7 cellular contexts compared by ENCODE assay signal in the genomic region with DNA sequence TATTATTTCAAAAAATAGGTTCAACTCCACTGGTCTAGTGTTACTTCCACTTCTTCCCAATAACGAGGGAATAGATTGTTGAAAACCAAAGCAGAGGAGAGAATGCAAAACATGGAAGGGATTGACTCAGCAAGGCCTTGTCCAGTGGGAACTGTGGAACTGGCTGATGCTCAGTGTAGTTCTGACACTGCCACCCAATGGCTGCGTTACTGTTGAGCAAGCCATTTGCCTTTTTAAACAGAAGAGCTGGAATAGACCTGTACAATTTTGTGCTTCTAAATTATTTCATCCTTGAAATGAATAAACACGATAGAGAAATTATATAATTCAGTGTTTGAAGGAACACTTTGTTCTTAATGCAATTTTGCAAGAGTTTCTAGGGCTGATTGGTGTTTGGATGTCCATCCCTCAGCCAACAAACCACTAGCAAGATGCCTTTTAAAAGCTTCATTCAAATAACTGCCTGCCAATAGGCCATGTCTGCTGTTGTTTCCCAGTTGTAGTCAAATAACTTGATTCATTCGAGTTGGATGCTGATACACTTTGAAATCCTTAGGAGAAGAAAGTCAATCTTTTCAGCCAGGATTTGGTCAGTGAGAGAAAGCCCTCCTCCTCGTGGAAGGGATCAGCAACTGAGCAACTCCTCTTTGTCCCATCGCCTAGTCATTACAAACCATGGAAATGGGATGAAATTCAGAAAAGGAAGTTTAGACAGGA. TPM values are rescaled to one million over a fixed set of nuclear protein-coding genes. Genes with fewer than 3 reads are reported as not detected.
DNase-seq lines count a peak whose midpoint lies in the region; ATAC-seq and TF ChIP-seq lines count a peak whose summit lies in the region.

No MANE protein-coding gene starts in this region.

- no peaks in the 10 kb centered on the region for H3K4me1 ChIP-seq in Loucy (ENCODE audit: insufficient read depth, low read length, poor library complexity, severe bottlenecking)
- no peaks in the 10 kb centered on the region for H3K4me1 ChIP-seq in liver (ENCODE audit: control insufficient read depth in 4 of 4, insufficient read depth in 4 of 4, low read length in 3 of 4)
- H3K4me1 ChIP-seq in tibial nerve = peaks cover 0 to 44% (median 13%) of the 10 kb centered on the region in 4 donors

- H3K36me3 ChIP-seq in Loucy (ENCODE audit: insufficient read depth, low read length) (no peaks in the 10 kb centered on the region), liver (ENCODE audit: control insufficient read depth in 4 of 4, insufficient read depth in 3 of 4, low read depth in 1 of 4, low read length in 3 of 4) (no peaks in the 10 kb centered on the region), tibial nerve (no peaks in the 10 kb centered on the region)

- no peak overlapping the region for H3K4me3 Mint-ChIP-seq in activated T-helper 17 cell treated with anti-CD3 and anti-CD28 coated beads, Interleukin-2, amount 50 U/mL, for 72 hours

- H3K27me3 ChIP-seq in Loucy (ENCODE audit: insufficient read depth, low read length, poor library complexity, severe bottlenecking) = no peaks in the 10 kb centered on the region
- no peaks in the 10 kb centered on the region for H3K27me3 ChIP-seq in liver (ENCODE audit: control insufficient read depth in 4 of 4, insufficient read depth in 4 of 4, low read length in 3 of 4)
- H3K27me3 ChIP-seq in tibial nerve = no peaks in the 10 kb centered on the region

- H3K9me3 Mint-ChIP-seq in activated T-helper 17 cell treated with anti-CD3 and anti-CD28 coated beads, Interleukin-2, amount 50 U/mL, for 72 hours = no peaks in the 10 kb centered on the region

- H3K4me3 ChIP-seq in Loucy (ENCODE audit: low read length, poor library complexity, severe bottlenecking) = no peak overlapping the region
- H3K4me3 ChIP-seq in cardiac fibroblast (replicated peaks in 1 of 2; ENCODE audit: low read depth in 2 of 2, low read length in 2 of 2) = no peak overlapping the region
- no peak overlapping the region for H3K4me3 ChIP-seq in liver (ENCODE audit: low read depth in 1 of 3, low read length in 3 of 3)
- H3K4me3 ChIP-seq in tibial nerve = no peak overlapping the region

- no peaks in the 10 kb centered on the region for H3K79me2 ChIP-seq in Loucy (ENCODE audit: insufficient read depth, low read length)

- TF ChIP-seq CTCF in Loucy (conservative IDR thresholded peaks at IDR 0.05; ENCODE audit: low read length) (peak; percentile 60), cardiac fibroblast (IDR thresholded peaks at IDR 0.05; ENCODE audit: low read depth, low read length) (peak; percentile 25), liver (IDR thresholded peaks at IDR 0.05; ENCODE audit: low read depth, low read length, missing input control) (peak; percentile 12), tibial nerve (IDR thresholded peaks at IDR 0.05) (peak in 3 of 5 experiments; percentile 9 to 36 (median 15))

- no peaks in the 10 kb centered on the region for H3F3A ChIP-seq in Loucy (ENCODE audit: low read depth)

- H3K27ac ChIP-seq in liver (ENCODE audit: low read depth in 1 of 2, low read length in 2 of 2) (peak overlapping the region; percentile 23 to 40), tibial nerve (peak overlapping the region; percentile 52 to 88 (median 75))

- no peak overlapping the region for H3K9ac ChIP-seq in Loucy (ENCODE audit: low read depth, low read length, poor library complexity, severe bottlenecking)
- H3K9ac ChIP-seq in liver (ENCODE audit: low read depth in 1 of 2, low read length in 2 of 2) = no peak overlapping the region

- H3K27me3 Mint-ChIP-seq in activated T-helper 17 cell treated with anti-CD3 and anti-CD28 coated beads, Interleukin-2, amount 50 U/mL, for 72 hours = peaks cover 3% of the 10 kb centered on the region

- no peaks in the 10 kb centered on the region for H3K36me3 Mint-ChIP-seq in activated T-helper 17 cell treated with anti-CD3 and anti-CD28 coated beads, Interleukin-2, amount 50 U/mL, for 72 hours (ENCODE audit: low read depth)

- TF ChIP-seq EP300 in tibial nerve (IDR thresholded peaks at IDR 0.05) = peak; percentile 17 to 74

- TF ChIP-seq RAD21 in liver (IDR thresholded peaks at IDR 0.05) = peak; percentile 44 to 54

- no peak overlapping the region for H2AFZ ChIP-seq in Loucy (ENCODE audit: low read length)

- H3K4me2 ChIP-seq in Loucy (ENCODE audit: low read depth, low read length, poor library complexity, severe bottlenecking) = no peak overlapping the region

- ATAC-seq in HG03139 (IDR thresholded peaks at IDR 0.05; ENCODE audit: unreplicated experiment) = no peak
- no peak for ATAC-seq in activated T-helper 17 cell treated with anti-CD3 and anti-CD28 coated beads, Interleukin-2, amount 50 U/mL, for 72 hours (replicated peaks)

- H4K20me1 ChIP-seq in Loucy (ENCODE audit: insufficient read depth, low read length, poor library complexity, severe bottlenecking) = no peaks in the 10 kb centered on the region

- 69% methylated on average over 6 of the region's 6 CpGs for WGBS in liver
- 24 to 30% methylated on average over 6 of the region's 6 CpGs for WGBS in tibial nerve, 2 donors

- H3K9me3 ChIP-seq in Loucy (ENCODE audit: insufficient read depth, low read depth, low read length) (no peaks in the 10 kb centered on the region), liver (ENCODE audit: control insufficient read depth in 4 of 4, low read length in 3 of 4) (no peaks in the 10 kb centered on the region), tibial nerve (no peaks in the 10 kb centered on the region)

- DNase-seq in cardiac fibroblast (ENCODE audit: low read depth in 2 of 2) (peak; percentile 72 to 74), tibial nerve (ENCODE audit: low spot score in 2 of 2) (peak; percentile 53 to 68), SKM-1 (lab: John Stamatoyannopoulos, UW; ENCODE audit: unreplicated experiment) (no peak)

- no peaks in the 10 kb centered on the region for H3K4me1 Mint-ChIP-seq in activated T-helper 17 cell treated with anti-CD3 and anti-CD28 coated beads, Interleukin-2, amount 50 U/mL, for 72 hours

- peak in 1 of 2 donors; percentile 4 for TF ChIP-seq POLR2A in tibial nerve (IDR thresholded peaks at IDR 0.05)

- H3K27ac Mint-ChIP-seq in activated T-helper 17 cell treated with anti-CD3 and anti-CD28 coated beads, Interleukin-2, amount 50 U/mL, for 72 hours = no peak overlapping the region

- H3K9me2 ChIP-seq in Loucy (replicated peaks; ENCODE audit: low read depth, low read length) = no peaks in the 10 kb centered on the region

TF ChIP-seq in liver, 16 proteins besides CTCF, POLR2A, EP300 and RAD21 (continues in another document):
- TF ChIP-seq FOXA2 (IDR thresholded peaks at IDR 0.05) = no peak
- TF ChIP-seq, protein P1, sequence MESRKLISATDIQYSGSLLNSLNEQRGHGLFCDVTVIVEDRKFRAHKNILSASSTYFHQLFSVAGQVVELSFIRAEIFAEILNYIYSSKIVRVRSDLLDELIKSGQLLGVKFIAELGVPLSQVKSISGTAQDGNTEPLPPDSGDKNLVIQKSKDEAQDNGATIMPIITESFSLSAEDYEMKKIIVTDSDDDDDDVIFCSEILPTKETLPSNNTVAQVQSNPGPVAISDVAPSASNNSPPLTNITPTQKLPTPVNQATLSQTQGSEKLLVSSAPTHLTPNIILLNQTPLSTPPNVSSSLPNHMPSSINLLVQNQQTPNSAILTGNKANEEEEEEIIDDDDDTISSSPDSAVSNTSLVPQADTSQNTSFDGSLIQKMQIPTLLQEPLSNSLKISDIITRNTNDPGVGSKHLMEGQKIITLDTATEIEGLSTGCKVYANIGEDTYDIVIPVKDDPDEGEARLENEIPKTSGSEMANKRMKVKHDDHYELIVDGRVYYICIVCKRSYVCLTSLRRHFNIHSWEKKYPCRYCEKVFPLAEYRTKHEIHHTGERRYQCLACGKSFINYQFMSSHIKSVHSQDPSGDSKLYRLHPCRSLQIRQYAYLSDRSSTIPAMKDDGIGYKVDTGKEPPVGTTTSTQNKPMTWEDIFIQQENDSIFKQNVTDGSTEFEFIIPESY (IDR thresholded peaks at IDR 0.05) = no peak
- TF ChIP-seq EGR1 (IDR thresholded peaks at IDR 0.05; ENCODE audit: low read depth in 2 of 2) = no peak
- TF ChIP-seq SP1 (IDR thresholded peaks at IDR 0.05) = no peak
- no peak for TF ChIP-seq YY1 (IDR thresholded peaks at IDR 0.05)
- no peak for TF ChIP-seq JUND (IDR thresholded peaks at IDR 0.05)
- TF ChIP-seq TAF1 (conservative IDR thresholded peaks at IDR 0.05) = no peak
- TF ChIP-seq FOXA1 (IDR thresholded peaks at IDR 0.05) = no peak
- TF ChIP-seq HNF4A (conservative IDR thresholded peaks at IDR 0.05) = no peak
- no peak for TF ChIP-seq HNF4G (IDR thresholded peaks at IDR 0.05)

RNA-seq across cellular contexts. Expression of a gene that starts 7.2 kb away (rescaled TPM):
- total RNA-seq in liver = 1 to 10 TPM in 1 of 2 donors, under 1 TPM in 1; 0.98 to 6.1 TPM
- polyA plus RNA-seq in liver = 10 to 100 TPM; 16.0 to 20.7 TPM
- total RNA-seq in tibial nerve = 100 to 1,000 TPM; 187 to 759 (median 492) TPM
- under 1 TPM in 1 of 2 donors, not detected in 1; 0.74 TPM for total RNA-seq in activated T-helper 17 cell treated with anti-CD3 and anti-CD28 coated beads, Interleukin-2, amount 50 U/mL, for 72 hours

RNA-seq across cellular contexts. Expression of a gene that starts 45.5 kb away (rescaled TPM):
- total RNA-seq in liver = 1 to 10 TPM in 1 of 2 donors, under 1 TPM in 1; 0.59 to 5.8 TPM
- under 1 TPM; 0.14 to 0.43 TPM for polyA plus RNA-seq in liver
- total RNA-seq in tibial nerve = not detected
- 1 to 10 TPM; 5.2 to 9.4 TPM for total RNA-seq in activated T-helper 17 cell treated with anti-CD3 and anti-CD28 coated beads, Interleukin-2, amount 50 U/mL, for 72 hours

RNA-seq across cellular contexts. Expression of a gene that starts 49.6 kb away (rescaled TPM):
- total RNA-seq in liver = 10 to 100 TPM; 28.3 to 40.7 TPM
- 10 to 100 TPM; 10.5 to 16.1 TPM for polyA plus RNA-seq in liver
- 1 to 10 TPM in 2 of 4 donors, under 1 TPM in 2; under 0.01 to 5.9 (median 1.4) TPM for total RNA-seq in tibial nerve
- total RNA-seq in activated T-helper 17 cell treated with anti-CD3 and anti-CD28 coated beads, Interleukin-2, amount 50 U/mL, for 72 hours = not detected

Comparison
In these comparisons a context has a peak if more than half of its experiments do, and no peak if none do; other contexts are left out.
1. RNA of a gene that starts 7.2 kb away (total RNA-seq): 187 to 759 TPM in tibial nerve; 0.98 to 6.1 TPM in liver and 0.74 TPM in activated T-helper 17 cell treated with anti-CD3 and anti-CD28 coated beads, Interleukin-2, amount 50 U/mL, for 72 hours; every median in the first group is over 10 times any median in the second.
2. RNA of a gene that starts 49.6 kb away (total RNA-seq): 28.3 to 40.7 TPM in liver; under 0.01 to 5.9 TPM in tibial nerve and not detected in activated T-helper 17 cell treated with anti-CD3 and anti-CD28 coated beads, Interleukin-2, amount 50 U/mL, for 72 hours; every median in the first group is over 4 times any median in the second.
3. Peak in every context shown above with its lines, with median percentiles within 50 percentile points of each other: CTCF ChIP-seq.